In genomic region chr2:46315103-46315890, GRCh38 we compare ENCODE assay signal across 1 cellular context.
TF ChIP-seq lines count a peak whose summit lies in the region.

No MANE protein-coding gene starts in this region.

TF ChIP-seq in HepG2, 621 proteins besides CTCF, POLR2A, EP300 and RAD21 (continued from another document and continues in another):
- TF ChIP-seq HNF4G (IDR thresholded peaks at IDR 0.05; ENCODE audit: borderline replicate concordance, low read depth, low read length) (peak; percentile 89; the same call in 1 of the 2 replicates), HNF4G (CRISPR knock-in tag; IDR thresholded peaks at IDR 0.05; ENCODE audit: borderline replicate concordance, low read depth) (peak; percentile 88; the same call in 1 of the 2 replicates), PAF1 (CRISPR knock-in tag; IDR thresholded peaks at IDR 0.05) (0 out of 2 replicates have a peak, but pooled peaks have one; percentile 55), ZNF605 (CRISPR knock-in tag; IDR thresholded peaks at IDR 0.05) (peak; percentile 99), PREB (CRISPR knock-in tag; IDR thresholded peaks at IDR 0.05) (no peak), ZBTB34 (CRISPR knock-in tag; IDR thresholded peaks at IDR 0.05) (no peak), RARA (CRISPR knock-in tag; IDR thresholded peaks at IDR 0.05) (peak; percentile 96), JARID2 (CRISPR knock-in tag; IDR thresholded peaks at IDR 0.05; ENCODE audit: insufficient replicate concordance) (no peak), ZNF800 (CRISPR knock-in tag; IDR thresholded peaks at IDR 0.05) (peak; percentile 85), ZZZ3 (CRISPR knock-in tag; IDR thresholded peaks at IDR 0.05; ENCODE audit: borderline replicate concordance) (no peak), MTERF4 (CRISPR knock-in tag; IDR thresholded peaks at IDR 0.05) (no peak), SP1 (IDR thresholded peaks at IDR 0.05) (no peak), SP1 (CRISPR knock-in tag; IDR thresholded peaks at IDR 0.05) (no peak), ZNF781 (CRISPR knock-in tag; IDR thresholded peaks at IDR 0.05; ENCODE audit: borderline replicate concordance, not compliant biosample characterization) (peak; percentile 98), ZNF792 (CRISPR knock-in tag; IDR thresholded peaks at IDR 0.05) (peak; percentile 88), HDAC6 (IDR thresholded peaks at IDR 0.05; ENCODE audit: low read depth, low read length) (no peak), ZGPAT (CRISPR knock-in tag; IDR thresholded peaks at IDR 0.05) (peak; percentile 93), HMG20A (CRISPR knock-in tag; IDR thresholded peaks at IDR 0.05; ENCODE audit: borderline replicate concordance) (peak; percentile 87), TBL1XR1 (IDR thresholded peaks at IDR 0.05; ENCODE audit: borderline replicate concordance, low read length, partially characterized antibody) (peak; percentile 83), ZNF431 (CRISPR knock-in tag; IDR thresholded peaks at IDR 0.05; ENCODE audit: borderline replicate concordance, low read depth) (peak; percentile 48; the same call in 1 of the 2 replicates), GPN1 (CRISPR knock-in tag; IDR thresholded peaks at IDR 0.05; ENCODE audit: borderline replicate concordance) (no peak), ZNF430 (CRISPR knock-in tag; IDR thresholded peaks at IDR 0.05) (peak; percentile 98), TRIM24 (CRISPR knock-in tag; IDR thresholded peaks at IDR 0.05) (peak; percentile 76; the same call in 1 of the 2 replicates), RFX5 (IDR thresholded peaks at IDR 0.05; ENCODE audit: low read depth, low read length) (no peak), MAZ (IDR thresholded peaks at IDR 0.05; ENCODE audit: borderline replicate concordance, low read depth, low read length) (no peak), MAZ (CRISPR knock-in tag; IDR thresholded peaks at IDR 0.05; ENCODE audit: low read depth) (no peak), ZFP36 (IDR thresholded peaks at IDR 0.05; ENCODE audit: borderline replicate concordance, low read depth, low read length, partially characterized antibody) (peak; percentile 37), NFE2L1 (CRISPR knock-in tag; IDR thresholded peaks at IDR 0.05; ENCODE audit: borderline replicate concordance) (no peak), ZNF576 (CRISPR knock-in tag; IDR thresholded peaks at IDR 0.05) (no peak), FOSL2 (CRISPR knock-in tag; IDR thresholded peaks at IDR 0.05) (peak; percentile 98), REST (IDR thresholded peaks at IDR 0.05; ENCODE audit: borderline replicate concordance in 1 of 2, low read depth in 1 of 2, low read length in 2 of 2) (peak in 1 of 2 experiments; percentile 38; a peak in 1 of 4 replicates), ATF7 (IDR thresholded peaks at IDR 0.05) (peak; percentile 59), ATF7 (CRISPR knock-in tag; IDR thresholded peaks at IDR 0.05) (peak; percentile 90), SOX13 (IDR thresholded peaks at IDR 0.05) (no peak; the same call in 1 of the 2 replicates), SOX13 (CRISPR knock-in tag; conservative IDR thresholded peaks at IDR 0.05 in 1 of 2, IDR thresholded peaks at IDR 0.05 in 1 of 2) (peak in 1 of 2 experiments; percentile 78; a peak in 2 of 4 replicates), JUNB (CRISPR knock-in tag; IDR thresholded peaks at IDR 0.05; ENCODE audit: borderline replicate concordance) (peak; percentile 92), GTF3A (CRISPR knock-in tag; conservative IDR thresholded peaks at IDR 0.05) (no peak; the same call in 1 of the 2 replicates), ZNF563 (CRISPR knock-in tag; IDR thresholded peaks at IDR 0.05) (peak; percentile 42; the same call in 1 of the 2 replicates), ZFP36L1 (CRISPR knock-in tag; IDR thresholded peaks at IDR 0.05) (no peak), SNAI1 (CRISPR knock-in tag; IDR thresholded peaks at IDR 0.05; ENCODE audit: borderline replicate concordance) (no peak), REL (CRISPR knock-in tag; conservative IDR thresholded peaks at IDR 0.05) (peak; percentile 88; the same call in 1 of the 2 replicates), GMEB1 (CRISPR knock-in tag; IDR thresholded peaks at IDR 0.05; ENCODE audit: borderline replicate concordance) (peak; percentile 42; the same call in 1 of the 2 replicates), TFDP1 (CRISPR knock-in tag; IDR thresholded peaks at IDR 0.05; ENCODE audit: borderline replicate concordance) (peak; percentile 72; the same call in 1 of the 2 replicates), ZMAT5 (CRISPR knock-in tag; IDR thresholded peaks at IDR 0.05; ENCODE audit: borderline replicate concordance, low read depth) (no peak), ZNF101 (CRISPR knock-in tag; IDR thresholded peaks at IDR 0.05; ENCODE audit: borderline replicate concordance, low read depth) (no peak), ZNF414 (CRISPR knock-in tag; IDR thresholded peaks at IDR 0.05) (peak; percentile 98), PATZ1 (CRISPR knock-in tag; IDR thresholded peaks at IDR 0.05) (peak; percentile 90), JDP2 (CRISPR knock-in tag; IDR thresholded peaks at IDR 0.05; ENCODE audit: borderline replicate concordance) (no peak), ZNF180 (CRISPR knock-in tag; IDR thresholded peaks at IDR 0.05; ENCODE audit: borderline replicate concordance, low read depth) (no peak)
